24 cellular contexts compared by ENCODE assay signal in genomic region chr7:42156541-42156865, GRCh38.
DNase-seq lines count a peak whose midpoint lies in the region; TF ChIP-seq lines count a peak whose summit lies in the region.
"Had no signal": no experiment of that assay in that cellular context is flagged by ENCODE, and none has a peak within 500 bp of the region (broad histone marks: within the 10 kb centered on the region; RNA-seq: fewer than 3 reads in every experiment).

No MANE protein-coding gene starts in this region.

- H3K36me3 ChIP-seq in adipocyte (ENCODE audit: control insufficient read depth, insufficient read depth, low read length, severe bottlenecking) (no peaks in the 10 kb centered on the region), smooth muscle cell (ENCODE audit: low read depth) (no peaks in the 10 kb centered on the region)
- H3K36me3 ChIP-seq: lower lobe of right lung, WERI-Rb-1 had no signal

- peak overlapping the region; percentile 70 for H3K27ac ChIP-seq in smooth muscle cell (ENCODE audit: low read depth)
- H3K27ac ChIP-seq: body of pancreas, C4-2B, KMS-11, lower lobe of right lung, PC-9, psoas muscle, testis, WERI-Rb-1 had no signal

- peaks cover 97% of the 10 kb centered on the region for H3K79me2 ChIP-seq in smooth muscle cell (ENCODE audit: low read depth)

- H3K4me1 ChIP-seq in adipocyte (ENCODE audit: control insufficient read depth, insufficient read depth, low read length) (peaks cover 29% of the 10 kb centered on the region), smooth muscle cell (ENCODE audit: low read depth) (peaks cover 69% of the 10 kb centered on the region)
- H3K4me1 ChIP-seq: body of pancreas, Caco-2, testis had no signal

- H3K4me2 ChIP-seq in smooth muscle cell, result peak overlapping the region; percentile 35
- H3K4me2 ChIP-seq: KMS-11, PC-9 had no signal

- H3K27me3 ChIP-seq in adipocyte (replicated peaks; ENCODE audit: control insufficient read depth, insufficient read depth, low read length) (no peaks in the 10 kb centered on the region), smooth muscle cell (ENCODE audit: low read depth) (no peaks in the 10 kb centered on the region)
- H3K27me3 ChIP-seq: body of pancreas, testis had no signal

- H3K9me3 ChIP-seq in adipocyte (ENCODE audit: control insufficient read depth, low read length) (no peaks in the 10 kb centered on the region), smooth muscle cell (replicated peaks; ENCODE audit: low read depth) (no peaks in the 10 kb centered on the region)
- H3K9me3 ChIP-seq: body of pancreas, Caco-2, lower lobe of right lung, psoas muscle, testis had no signal

- H2AFZ ChIP-seq in smooth muscle cell (ENCODE audit: low read depth), result no peak overlapping the region
- H2AFZ ChIP-seq: PC-9 had no signal

- DNase-seq in GM03348 (ENCODE audit: low spot score) (peak; percentile 21), adipocyte (ENCODE audit: low read depth) (no peak), left kidney (ENCODE audit: low read depth, low spot score) (peak; percentile 24), smooth muscle cell (lab: John Stamatoyannopoulos, UW; ENCODE audit: unreplicated experiment) (no peak), retina (no peak), T1000 (lab: John Stamatoyannopoulos, UW) (no peak), AML-193 (lab: John Stamatoyannopoulos, UW) (no peak)
- DNase-seq: activated CD4-positive, alpha-beta T cell treated with anti-CD3 and anti-CD28 coated beads, Interleukin-2, amount 10 ng/mL, durations not matched to agents 24 days and 14 days; activated gamma-delta T cell treated with Interleukin-2 at 50 U/mL for 16 hours; activated naive CD8-positive, alpha-beta T cell treated with anti-CD3 and anti-CD28 coated beads, Interleukin-2, amount 50 U/mL, for 24 hours; activated T-cell treated with anti-CD3 and anti-CD28 coated beads, Interleukin-2, amount 50 U/mL, for 1 hour; body of pancreas; Caco-2; GF-D8; lower lobe of right lung; NCI-H510A; PC-9; psoas muscle; stimulated activated CD4-positive, alpha-beta T cell treated with anti-CD3 and anti-CD28 coated beads, Interleukin-15, amount 100 ng/mL, for 24 hours; stimulated activated naive CD4-positive, alpha-beta T cell; testis; WERI-Rb-1 had no signal

- H4K20me1 ChIP-seq in smooth muscle cell (ENCODE audit: low read depth), result peaks cover 100% of the 10 kb centered on the region

- H3K4me3 ChIP-seq in adipocyte (ENCODE audit: low read length) (peak overlapping the region; percentile 35), smooth muscle cell (no peak overlapping the region)
- H3K4me3 ChIP-seq: body of pancreas, lower lobe of right lung, PC-9, psoas muscle, testis had no signal

- WGBS in smooth muscle cell (ENCODE audit: low lambda C conversion rate), result 46% methylated on average over 4 of the region's 4 CpGs

- peaks cover 9% of the 10 kb centered on the region for H3F3A ChIP-seq in smooth muscle cell (ENCODE audit: low read depth)

- TF ChIP-seq CTCF in smooth muscle cell (IDR thresholded peaks at IDR 0.05; ENCODE audit: borderline replicate concordance, insufficient read depth, poor library complexity, severe bottlenecking), result no peak

- H3K9ac ChIP-seq in adipocyte (ENCODE audit: low read length) (no peak overlapping the region), smooth muscle cell (ENCODE audit: low read depth) (no peak overlapping the region)
- H3K9ac ChIP-seq: KMS-11 had no signal

Comparison
In these comparisons a context has a peak if more than half of its experiments do, and no peak if none do; other contexts are left out.
1. DNase-seq: peak in GM03348 (single experiment) and left kidney (single experiment); none in adipocyte (single experiment), smooth muscle cell (single experiment), retina (single experiment), T1000 (single experiment) and AML-193 (0 of 2).